Comparison of ENCODE assay signal across 33 cellular contexts in the genomic region with DNA sequence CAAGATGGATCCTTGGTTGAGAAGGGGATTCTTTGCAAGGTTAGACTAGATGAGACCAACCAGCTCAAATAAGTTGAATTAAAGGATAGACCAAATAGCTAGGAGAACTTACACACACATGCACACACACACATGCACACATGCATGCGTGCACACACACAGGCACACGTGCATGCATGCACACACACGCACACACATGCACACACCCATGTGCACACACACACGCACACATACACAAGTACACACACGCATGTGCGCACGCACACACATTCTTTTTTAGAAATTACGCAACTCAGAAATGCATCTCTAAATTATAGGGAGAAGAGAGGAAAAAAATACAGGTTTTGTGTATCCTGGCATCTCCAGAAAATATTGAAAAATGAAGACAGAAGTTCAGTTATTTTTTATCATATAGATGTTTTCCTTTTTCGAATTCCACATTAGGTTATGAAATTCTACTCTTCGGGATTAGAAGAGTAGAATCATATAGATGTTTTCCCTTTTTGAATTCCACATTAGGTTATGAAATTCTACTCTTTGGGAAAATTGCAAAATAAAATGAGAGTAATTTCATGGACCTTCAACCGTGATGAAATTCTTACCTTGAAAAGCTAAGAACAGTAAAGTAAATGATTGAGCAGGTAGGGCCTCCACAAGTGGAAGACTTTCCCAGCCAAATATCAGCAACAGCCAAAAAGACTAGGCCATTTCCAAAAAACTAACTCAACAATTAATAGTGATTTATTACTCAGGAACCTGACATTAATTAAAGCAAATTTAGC.
"Had no signal": no experiment of that assay in that cellular context is flagged by ENCODE, and none has a peak within 500 bp of the region (broad histone marks: within the 10 kb centered on the region; RNA-seq: fewer than 3 reads in every experiment).

No MANE protein-coding gene starts in this region.

- H3K27ac ChIP-seq: brain microvascular endothelial cell, cardiac muscle cell, VCaP had no signal

- ATAC-seq: activated T-cell treated with anti-CD3 and anti-CD28 coated beads, Interleukin-2, amount 50 U/mL, for 4 hours had no signal

- DNase-seq: activated B cell treated with CpG ODN at 0.5 μM for 24 hours; activated CD4-positive, alpha-beta memory T cell treated with anti-CD3 and anti-CD28 coated beads for 36 hours; activated CD4-positive, alpha-beta T cell treated with anti-CD3 and anti-CD28 coated beads for 4 hours; activated CD4-positive, alpha-beta T cell treated with anti-CD3 and anti-CD28 coated beads, Interleukin-2, amount 50 U/mL, for 1 hour; activated CD4-positive, CD25-positive, alpha-beta regulatory T cell treated with anti-CD3 and anti-CD28 coated beads, Interleukin-2, amount 50 U/mL, for 72 hours; activated CD8-positive, alpha-beta memory T cell treated with anti-CD3 and anti-CD28 coated beads, Interleukin-2, amount 50 U/mL, for 4 hours; activated effector memory CD4-positive, alpha-beta T cell treated with anti-CD3 and anti-CD28 coated beads, Interleukin-2, amount 50 U/mL, for 16 hours; activated naive CD4-positive, alpha-beta T cell; activated naive CD4-positive, alpha-beta T cell treated with anti-CD3 and anti-CD28 coated beads, Interleukin-2, amount 50 U/mL, for 16 hours; activated naive CD8-positive, alpha-beta T cell treated with anti-CD3 and anti-CD28 coated beads for 36 hours; activated T-cell treated with anti-CD3 and anti-CD28 coated beads for 4 hours; activated T-cell treated with anti-CD3 and anti-CD28 coated beads, Interleukin-2, amount 50 U/mL, for 4 hours; amniotic stem cell; aorta; brain microvascular endothelial cell; MG63; NCI-H1048; NCI-H1105 treated with DMSO at 0.1 percent for 48 hours; NCI-H1436; NCI-H1694; NCI-H1930; NCI-H2081 treated with DMSO at 0.1 percent for 48 hours; NCI-H226; NCI-H524 treated with DMSO at 0.1 percent for 48 hours; NK-92 treated with Interleukin-12 subunit alpha and Interleukin-12 subunit beta, amount 100 ng/mL, for 24 hours; OCI-M1; Right ventricle myocardium superior; SW 1271; T-helper 1 cell; T-helper 2 cell; T-helper 9 cell had no signal

- H3K4me3 ChIP-seq: cardiac muscle cell, MG63 had no signal

- H3K36me3 ChIP-seq: brain microvascular endothelial cell, cardiac muscle cell, MG63 had no signal

- H3K27me3 ChIP-seq: brain microvascular endothelial cell, cardiac muscle cell had no signal

- H3K9me3 ChIP-seq: MG63 had no signal
